Comparison of ENCODE assay signal across 12 cellular contexts in genomic region chr7:13024323-13024722, GRCh38.
"Had no signal": no experiment of that assay in that cellular context is flagged by ENCODE, and none has a peak within 500 bp of the region (broad histone marks: within the 10 kb centered on the region; RNA-seq: fewer than 3 reads in every experiment).

No MANE protein-coding gene starts in this region.

- H3K9me3 ChIP-seq: lower lobe of right lung, psoas muscle, stomach had no signal

- H3K36me3 ChIP-seq: lower lobe of right lung, stomach had no signal

- H3K4me1 ChIP-seq: lower lobe of right lung, psoas muscle, stomach had no signal

- H3K27ac ChIP-seq: lower lobe of right lung, psoas muscle, stomach had no signal

- ATAC-seq: left colon, lower lobe of right lung, psoas muscle had no signal

- H3K36me3 Mint-ChIP-seq: activated naive CD8-positive, alpha-beta T cell treated with anti-CD3 and anti-CD28 coated beads, Interleukin-2, amount 10 ng/mL, durations not matched to agents 7 days and 5 days; brain had no signal

- H3K4me3 ChIP-seq: lower lobe of right lung, psoas muscle, stomach had no signal

- H3K27me3 ChIP-seq: stomach had no signal

- H3K4me1 Mint-ChIP-seq: activated naive CD8-positive, alpha-beta T cell treated with anti-CD3 and anti-CD28 coated beads, Interleukin-2, amount 10 ng/mL, durations not matched to agents 7 days and 5 days had no signal

- H3K4me3 Mint-ChIP-seq: activated naive CD8-positive, alpha-beta T cell treated with anti-CD3 and anti-CD28 coated beads, Interleukin-2, amount 10 ng/mL, durations not matched to agents 7 days and 5 days; brain; dendritic cell treated with granulocyte-macrophage colony-stimulating factor and Interleukin-4, amounts not matched to agents 40 ng/mL and 50 ng/mL, for 4 days had no signal

- H3K9me3 Mint-ChIP-seq: activated naive CD8-positive, alpha-beta T cell treated with anti-CD3 and anti-CD28 coated beads, Interleukin-2, amount 10 ng/mL, durations not matched to agents 7 days and 5 days; dendritic cell treated with granulocyte-macrophage colony-stimulating factor and Interleukin-4, amounts not matched to agents 40 ng/mL and 50 ng/mL, for 4 days had no signal

- H3K27ac Mint-ChIP-seq: activated naive CD8-positive, alpha-beta T cell treated with anti-CD3 and anti-CD28 coated beads, Interleukin-2, amount 10 ng/mL, durations not matched to agents 7 days and 5 days; dendritic cell treated with granulocyte-macrophage colony-stimulating factor and Interleukin-4, amounts not matched to agents 40 ng/mL and 50 ng/mL, for 4 days had no signal

- DNase-seq: activated naive CD4-positive, alpha-beta T cell; activated naive CD8-positive, alpha-beta T cell treated with anti-CD3 and anti-CD28 coated beads, Interleukin-2, amount 10 ng/mL, durations not matched to agents 7 days and 5 days; cerebellar nuclear complex; left colon; lower lobe of right lung; midbrain; psoas muscle; stimulated activated CD4-positive, alpha-beta T cell treated with anti-CD3 and anti-CD28 coated beads, Interleukin-1b, Interleukin-23, amount 100 ng/mL, for 48 hours; stomach; SW 1271 had no signal

- H3K27me3 Mint-ChIP-seq: brain; dendritic cell treated with granulocyte-macrophage colony-stimulating factor and Interleukin-4, amounts not matched to agents 40 ng/mL and 50 ng/mL, for 4 days had no signal
